ENCODE assay signal across 13 cellular contexts in the genomic region with DNA sequence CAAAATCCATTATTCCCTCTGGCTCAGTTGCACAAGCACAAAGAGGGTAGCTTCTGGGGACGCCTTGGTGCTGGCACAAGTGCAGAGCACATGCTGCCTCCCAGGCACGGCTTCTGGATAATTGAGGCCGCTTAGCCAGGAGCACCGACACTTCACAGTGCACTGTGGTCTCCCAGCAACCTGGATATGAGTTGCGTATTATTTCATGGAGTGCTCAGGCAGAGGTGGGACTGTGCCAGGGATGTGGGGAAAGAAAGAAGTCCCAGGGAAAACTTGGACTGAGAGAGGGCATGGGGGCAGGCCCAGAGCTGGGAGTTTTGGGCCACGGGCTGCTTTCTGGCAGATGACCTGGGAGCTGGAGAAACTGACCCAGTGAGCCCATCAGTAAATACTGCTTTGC. TPM values are rescaled to one million over a fixed set of nuclear protein-coding genes. Genes with fewer than 3 reads are reported as not detected.
DNase-seq lines count a peak whose midpoint lies in the region; ATAC-seq and TF ChIP-seq lines count a peak whose summit lies in the region.
"Had no signal": no experiment of that assay in that cellular context is flagged by ENCODE, and none has a peak within 500 bp of the region (broad histone marks: within the 10 kb centered on the region; RNA-seq: fewer than 3 reads in every experiment).

No MANE protein-coding gene starts in this region.

- no peak overlapping the region for H3K4me3 ChIP-seq in cardiac muscle cell
- no peak overlapping the region for H3K4me3 ChIP-seq in mucosa of stomach (ENCODE audit: low read length)
- no peak overlapping the region for H3K4me3 ChIP-seq in vagina

- no peaks in the 10 kb centered on the region for H3K27me3 Mint-ChIP-seq in type B pancreatic cell
- H3K27me3 Mint-ChIP-seq in stimulated activated memory B cell treated with anti-CD40 and anti-IgM and Interleukin-4, amounts not matched to agents 10 μg/mL and 1 μg/mL and 100 μg/mL, for 72 hours, result no peaks in the 10 kb centered on the region
- H3K27me3 Mint-ChIP-seq: activated CD4-positive, alpha-beta memory T cell treated with anti-CD3 and anti-CD28 coated beads for 36 hours; memory B cell had no signal

- no peak for TF ChIP-seq CTCF in cardiac muscle cell (IDR thresholded peaks at IDR 0.05; ENCODE audit: low read depth, low read length)
- no peak for TF ChIP-seq CTCF in type B pancreatic cell (conservative IDR thresholded peaks at IDR 0.05)
- no peak for TF ChIP-seq CTCF in vagina (IDR thresholded peaks at IDR 0.05)

- H3K4me3 Mint-ChIP-seq in type B pancreatic cell, result no peak overlapping the region
- no peak overlapping the region for H3K4me3 Mint-ChIP-seq in stimulated activated memory B cell treated with anti-CD40 and anti-IgM and Interleukin-4, amounts not matched to agents 10 μg/mL and 1 μg/mL and 100 μg/mL, for 72 hours
- H3K4me3 Mint-ChIP-seq: activated CD4-positive, alpha-beta memory T cell treated with anti-CD3 and anti-CD28 coated beads for 36 hours; CD8-positive, alpha-beta T cell; memory B cell had no signal

- peak overlapping the region; percentile 79 for H3K27ac Mint-ChIP-seq in type B pancreatic cell
- no peak overlapping the region for H3K27ac Mint-ChIP-seq in stimulated activated memory B cell treated with anti-CD40 and anti-IgM and Interleukin-4, amounts not matched to agents 10 μg/mL and 1 μg/mL and 100 μg/mL, for 72 hours
- H3K27ac Mint-ChIP-seq: activated CD4-positive, alpha-beta memory T cell treated with anti-CD3 and anti-CD28 coated beads for 36 hours; CD8-positive, alpha-beta T cell; memory B cell had no signal

- TF ChIP-seq POLR2A in vagina (IDR thresholded peaks at IDR 0.05), result no peak

- no peak for ATAC-seq in activated CD4-positive, CD25-positive, alpha-beta regulatory T cell treated with anti-CD3 and anti-CD28 coated beads, Interleukin-2, amount 50 U/mL, for 24 hours
- ATAC-seq in HG02970 (IDR thresholded peaks at IDR 0.05; ENCODE audit: low FRiP score, unreplicated experiment), result no peak
- no peak for ATAC-seq in stimulated activated memory B cell treated with anti-CD40 and anti-IgM and Interleukin-4, amounts not matched to agents 10 μg/mL and 1 μg/mL and 100 μg/mL, for 72 hours
- ATAC-seq: CD8-positive, alpha-beta T cell; Panc1 had no signal

- H3K4me1 ChIP-seq in cardiac muscle cell (ENCODE audit: low read depth) (peaks cover 35% of the 10 kb centered on the region), mucosa of stomach (ENCODE audit: control insufficient read depth, insufficient read depth, low read length) (peaks cover 57% of the 10 kb centered on the region), vagina (peaks cover 73% of the 10 kb centered on the region)

- H3K4me1 Mint-ChIP-seq in type B pancreatic cell (ENCODE audit: unreplicated experiment), result peaks cover 54% of the 10 kb centered on the region
- peaks cover 27% of the 10 kb centered on the region for H3K4me1 Mint-ChIP-seq in stimulated activated memory B cell treated with anti-CD40 and anti-IgM and Interleukin-4, amounts not matched to agents 10 μg/mL and 1 μg/mL and 100 μg/mL, for 72 hours

- H3K9ac ChIP-seq in mucosa of stomach (ENCODE audit: low read length), result peak overlapping the region; percentile 29

- H3K27me3 ChIP-seq in cardiac muscle cell (no peaks in the 10 kb centered on the region), mucosa of stomach (ENCODE audit: control insufficient read depth, insufficient read depth, low read length) (no peaks in the 10 kb centered on the region), vagina (no peaks in the 10 kb centered on the region)

- no peaks in the 10 kb centered on the region for H3K9me3 ChIP-seq in cardiac muscle cell (ENCODE audit: low read depth)
- no peaks in the 10 kb centered on the region for H3K9me3 ChIP-seq in mucosa of stomach (ENCODE audit: control insufficient read depth, low read length)
- H3K9me3 ChIP-seq in vagina, result no peaks in the 10 kb centered on the region

- H3K36me3 ChIP-seq in cardiac muscle cell (peaks cover 6% of the 10 kb centered on the region), mucosa of stomach (ENCODE audit: control insufficient read depth, insufficient read depth, low read length) (no peaks in the 10 kb centered on the region), vagina (peaks cover 0 to 8% of the 10 kb centered on the region in 2 donors)

- DNase-seq in anterior cingulate cortex (lab: John Stamatoyannopoulos, UW) (peak in 45 of 58 donors; percentile 18 to 90 (median 49)), cardiac muscle cell (ENCODE audit: low read depth in 1 of 2, low spot score in 1 of 2) (no peak), type B pancreatic cell (ENCODE audit: extremely low spot score, unreplicated experiment) (no peak), vagina (ENCODE audit: extremely low spot score in 2 of 2) (no peak)
- DNase-seq: activated CD4-positive, alpha-beta memory T cell treated with anti-CD3 and anti-CD28 coated beads for 36 hours; CD8-positive, alpha-beta T cell; NCI-H2227 treated with DMSO at 0.1 percent for 48 hours had no signal

- intact Hi-C loops in vagina (cut with DNase I), result no loop called here

- peak overlapping the region; percentile 45 for H3K27ac ChIP-seq in cardiac muscle cell
- H3K27ac ChIP-seq in vagina, result no peak overlapping the region

- H3K36me3 Mint-ChIP-seq in type B pancreatic cell, result peaks cover 23% of the 10 kb centered on the region
- H3K36me3 Mint-ChIP-seq in stimulated activated memory B cell treated with anti-CD40 and anti-IgM and Interleukin-4, amounts not matched to agents 10 μg/mL and 1 μg/mL and 100 μg/mL, for 72 hours, result peaks cover 64% of the 10 kb centered on the region

- no peaks in the 10 kb centered on the region for H3K9me3 Mint-ChIP-seq in type B pancreatic cell
- no peaks in the 10 kb centered on the region for H3K9me3 Mint-ChIP-seq in stimulated activated memory B cell treated with anti-CD40 and anti-IgM and Interleukin-4, amounts not matched to agents 10 μg/mL and 1 μg/mL and 100 μg/mL, for 72 hours
- H3K9me3 Mint-ChIP-seq: activated CD4-positive, alpha-beta memory T cell treated with anti-CD3 and anti-CD28 coated beads for 36 hours; CD8-positive, alpha-beta T cell; memory B cell had no signal

RNA-seq across cellular contexts. Expression of a gene that starts 37.5 kb away (rescaled TPM):
- 90.9 and 172 TPM in 2 replicates for total RNA-seq in cardiac muscle cell
- 80.4 and 117 TPM in 2 replicates for polyA plus RNA-seq in cardiac muscle cell
- 275 and 367 TPM in 2 replicates for total RNA-seq in type B pancreatic cell (ENCODE audit: low replicate concordance)
- total RNA-seq in vagina, result 202 TPM

Comparison
In these comparisons a context has a peak if more than half of its experiments do, and no peak if none do; other contexts are left out.
1. DNase-seq: peak in anterior cingulate cortex (45 of 58); none in cardiac muscle cell (0 of 2), type B pancreatic cell (single experiment) and vagina (0 of 2).